Comparison of ENCODE assay signal across 11 cellular contexts in genomic region chr20:50646483-50646996, GRCh38. TPM values are rescaled to one million over a fixed set of nuclear protein-coding genes. Genes with fewer than 3 reads are reported as not detected.
DNase-seq lines count a peak whose midpoint lies in the region; ATAC-seq and TF ChIP-seq lines count a peak whose summit lies in the region.
"Had no signal": no experiment of that assay in that cellular context is flagged by ENCODE, and none has a peak within 500 bp of the region (broad histone marks: within the 10 kb centered on the region; RNA-seq: fewer than 3 reads in every experiment).

No MANE protein-coding gene starts in this region.

- H3K9me3 Mint-ChIP-seq in activated CD8-positive, alpha-beta T cell treated with anti-CD3 and anti-CD28 coated beads for 36 hours: peaks cover 4% of the 10 kb centered on the region
- H3K9me3 Mint-ChIP-seq in activated CD8-positive, alpha-beta T cell treated with anti-CD3 and anti-CD28 coated beads, Interleukin-2, amount 10 ng/mL, durations not matched to agents 7 days and 5 days (ENCODE audit: insufficient read depth): peaks cover 4% of the 10 kb centered on the region
- H3K9me3 Mint-ChIP-seq in activated CD4-positive, alpha-beta memory T cell treated with anti-CD3 and anti-CD28 coated beads, Interleukin-2, amount 10 ng/mL, durations not matched to agents 7 days and 5 days: no peaks in the 10 kb centered on the region

- H3K9ac ChIP-seq in mammary epithelial cell (ENCODE audit: insufficient read depth, low read length): no peak overlapping the region
- no peak overlapping the region for H3K9ac ChIP-seq in liver (ENCODE audit: low read depth in 1 of 2, low read length in 2 of 2)

- intact Hi-C loops in activated CD8-positive, alpha-beta T cell treated with anti-CD3 and anti-CD28 coated beads for 36 hours (cut with micrococcal nuclease): no loop called here
- intact Hi-C loops in mammary epithelial cell (cut with micrococcal nuclease) (no loop called here), uterus (cut with DNase I; ENCODE audit: low total_unique reads) (no loop called here)

- no peaks in the 10 kb centered on the region for H3K4me1 Mint-ChIP-seq in activated CD8-positive, alpha-beta T cell treated with anti-CD3 and anti-CD28 coated beads for 36 hours (ENCODE audit: low read depth)
- H3K4me1 Mint-ChIP-seq in activated CD8-positive, alpha-beta T cell treated with anti-CD3 and anti-CD28 coated beads, Interleukin-2, amount 10 ng/mL, durations not matched to agents 7 days and 5 days (ENCODE audit: low read depth): no peaks in the 10 kb centered on the region
- no peaks in the 10 kb centered on the region for H3K4me1 Mint-ChIP-seq in activated CD4-positive, alpha-beta memory T cell treated with anti-CD3 and anti-CD28 coated beads, Interleukin-2, amount 10 ng/mL, durations not matched to agents 7 days and 5 days

- H3K27ac Mint-ChIP-seq in activated CD8-positive, alpha-beta T cell treated with anti-CD3 and anti-CD28 coated beads for 36 hours: no peak overlapping the region
- H3K27ac Mint-ChIP-seq in activated CD8-positive, alpha-beta T cell treated with anti-CD3 and anti-CD28 coated beads, Interleukin-2, amount 10 ng/mL, durations not matched to agents 7 days and 5 days: no peak overlapping the region
- no peak overlapping the region for H3K27ac Mint-ChIP-seq in activated CD4-positive, alpha-beta memory T cell treated with anti-CD3 and anti-CD28 coated beads, Interleukin-2, amount 10 ng/mL, durations not matched to agents 7 days and 5 days

- ATAC-seq in activated CD8-positive, alpha-beta T cell treated with anti-CD3 and anti-CD28 coated beads for 36 hours: no peak
- ATAC-seq in activated CD8-positive, alpha-beta T cell treated with anti-CD3 and anti-CD28 coated beads, Interleukin-2, amount 10 ng/mL, durations not matched to agents 7 days and 5 days: no peak

- TF ChIP-seq RAD21 in liver (IDR thresholded peaks at IDR 0.05): no peak

- H3K9me3 ChIP-seq in mammary epithelial cell (replicated peaks; ENCODE audit: insufficient read depth, low read length): no peaks in the 10 kb centered on the region
- H3K9me3 ChIP-seq in liver (ENCODE audit: control insufficient read depth in 4 of 4, low read length in 3 of 4): no peaks in the 10 kb centered on the region
- no peaks in the 10 kb centered on the region for H3K9me3 ChIP-seq in uterus

- H3K27ac ChIP-seq in mammary epithelial cell (ENCODE audit: insufficient read depth, low read depth, low read length) (no peak overlapping the region), liver (ENCODE audit: low read depth in 1 of 2, low read length in 2 of 2) (no peak overlapping the region), uterus (peak overlapping the region; percentile 82 to 87)

- no peaks in the 10 kb centered on the region for H3K79me2 ChIP-seq in mammary epithelial cell (ENCODE audit: insufficient read depth, low read length)

- no peaks in the 10 kb centered on the region for H3K27me3 Mint-ChIP-seq in activated CD8-positive, alpha-beta T cell treated with anti-CD3 and anti-CD28 coated beads for 36 hours
- peaks cover 2% of the 10 kb centered on the region for H3K27me3 Mint-ChIP-seq in activated CD8-positive, alpha-beta T cell treated with anti-CD3 and anti-CD28 coated beads, Interleukin-2, amount 10 ng/mL, durations not matched to agents 7 days and 5 days (ENCODE audit: low read depth)
- H3K27me3 Mint-ChIP-seq in activated CD4-positive, alpha-beta memory T cell treated with anti-CD3 and anti-CD28 coated beads, Interleukin-2, amount 10 ng/mL, durations not matched to agents 7 days and 5 days: no peaks in the 10 kb centered on the region

- dilution Hi-C loops in mammary epithelial cell (cut with HindIII; ENCODE audit: low sequenced_read_pairs): loop anchor here (5.0 to 10.0 kb wide), 2 partner anchors 51 to 198 kb away; no protein-coding TSS in a partner anchor

- CTCF ChIA-PET in activated CD8-positive, alpha-beta T cell treated with anti-CD3 and anti-CD28 coated beads for 36 hours (lab: Charles Lee): interaction anchor here (1.0 to 3.5 kb wide), 3 partner anchors 11 to 22 kb away, joined by 3 to 12 read pairs (median 3); no protein-coding TSS in a partner anchor
- CTCF ChIA-PET in activated CD8-positive, alpha-beta T cell treated with anti-CD3 and anti-CD28 coated beads, Interleukin-2, amount 10 ng/mL, durations not matched to agents 7 days and 5 days (lab: Charles Lee): no interaction called here
- CTCF ChIA-PET in mammary epithelial cell (lab: Charles Lee; ENCODE audit: low non-redundant PET): no interaction called here
- CTCF ChIA-PET in activated CD4-positive, alpha-beta memory T cell treated with anti-CD3 and anti-CD28 coated beads, Interleukin-2, amount 10 ng/mL, durations not matched to agents 7 days and 5 days (lab: Charles Lee): interaction anchor here (0.6 to 1.5 kb wide), 3 partner anchors 11 to 307 kb away, joined by 3 read pairs; no protein-coding TSS in a partner anchor

- H3K27me3 ChIP-seq in mammary epithelial cell (ENCODE audit: insufficient read depth, low read length) (no peaks in the 10 kb centered on the region), liver (ENCODE audit: control insufficient read depth in 4 of 4, insufficient read depth in 4 of 4, low read length in 3 of 4) (no peaks in the 10 kb centered on the region), uterus (no peaks in the 10 kb centered on the region)

- in situ Hi-C loops in mammary epithelial cell (cut with MboI; ENCODE audit: low sequenced_read_pairs in 2 of 2): no loop called here

- H3K4me3 Mint-ChIP-seq in activated CD8-positive, alpha-beta T cell treated with anti-CD3 and anti-CD28 coated beads for 36 hours: no peak overlapping the region
- no peak overlapping the region for H3K4me3 Mint-ChIP-seq in activated CD8-positive, alpha-beta T cell treated with anti-CD3 and anti-CD28 coated beads, Interleukin-2, amount 10 ng/mL, durations not matched to agents 7 days and 5 days
- H3K4me3 Mint-ChIP-seq in activated CD4-positive, alpha-beta memory T cell treated with anti-CD3 and anti-CD28 coated beads, Interleukin-2, amount 10 ng/mL, durations not matched to agents 7 days and 5 days: no peak overlapping the region

- 87% methylated on average over 1 of the region's 1 CpG for WGBS in mammary epithelial cell (ENCODE audit: low coverage, missing lambda C conversion rate)
- WGBS in liver: 58% methylated on average over 1 of the region's 1 CpG

- no peaks in the 10 kb centered on the region for H3K36me3 ChIP-seq in mammary epithelial cell (ENCODE audit: insufficient read depth, low read length)
- no peaks in the 10 kb centered on the region for H3K36me3 ChIP-seq in liver (ENCODE audit: control insufficient read depth in 4 of 4, insufficient read depth in 3 of 4, low read depth in 1 of 4, low read length in 3 of 4)
- H3K36me3 ChIP-seq in uterus: no peaks in the 10 kb centered on the region

- TF ChIP-seq POLR2A in uterus (IDR thresholded peaks at IDR 0.05): no peak

- no peaks in the 10 kb centered on the region for H3K36me3 Mint-ChIP-seq in activated CD8-positive, alpha-beta T cell treated with anti-CD3 and anti-CD28 coated beads for 36 hours (ENCODE audit: low read depth)
- no peaks in the 10 kb centered on the region for H3K36me3 Mint-ChIP-seq in activated CD8-positive, alpha-beta T cell treated with anti-CD3 and anti-CD28 coated beads, Interleukin-2, amount 10 ng/mL, durations not matched to agents 7 days and 5 days (ENCODE audit: low read depth)
- no peaks in the 10 kb centered on the region for H3K36me3 Mint-ChIP-seq in activated CD4-positive, alpha-beta memory T cell treated with anti-CD3 and anti-CD28 coated beads, Interleukin-2, amount 10 ng/mL, durations not matched to agents 7 days and 5 days (ENCODE audit: low read depth)

- DNase-seq in activated CD8-positive, alpha-beta T cell treated with anti-CD3 and anti-CD28 coated beads for 36 hours: peak; percentile 15
- DNase-seq in activated CD8-positive, alpha-beta T cell treated with anti-CD3 and anti-CD28 coated beads, Interleukin-2, amount 10 ng/mL, durations not matched to agents 7 days and 5 days: no peak
- DNase-seq in mammary epithelial cell: no peak
- no peak for DNase-seq in uterus
- DNase-seq in activated T-cell treated with anti-CD3 and anti-CD28 coated beads, Interleukin-2, amount 50 U/mL, for 1 hour: no peak
- DNase-seq in activated CD4-positive, alpha-beta memory T cell treated with anti-CD3 and anti-CD28 coated beads, Interleukin-2, amount 10 ng/mL, durations not matched to agents 7 days and 5 days: no peak
- no peak for DNase-seq in midbrain (lab: John Stamatoyannopoulos, UW)
- DNase-seq: activated CD8-positive, alpha-beta memory T cell treated with anti-CD3 and anti-CD28 coated beads for 24 hours; RPMI8226 had no signal

- POLR2A ChIA-PET in activated CD8-positive, alpha-beta T cell treated with anti-CD3 and anti-CD28 coated beads for 36 hours (lab: Charles Lee): no interaction called here
- POLR2A ChIA-PET in activated CD8-positive, alpha-beta T cell treated with anti-CD3 and anti-CD28 coated beads, Interleukin-2, amount 10 ng/mL, durations not matched to agents 7 days and 5 days (lab: Charles Lee): no interaction called here
- POLR2A ChIA-PET in activated CD4-positive, alpha-beta memory T cell treated with anti-CD3 and anti-CD28 coated beads, Interleukin-2, amount 10 ng/mL, durations not matched to agents 7 days and 5 days (lab: Charles Lee): no interaction called here

- peaks cover 13% of the 10 kb centered on the region for H3K4me1 ChIP-seq in mammary epithelial cell (ENCODE audit: insufficient read depth, low read length)
- H3K4me1 ChIP-seq in liver (ENCODE audit: control insufficient read depth in 4 of 4, insufficient read depth in 4 of 4, low read length in 3 of 4): peaks cover 0 to 6% (median 4%) of the 10 kb centered on the region in 4 donors
- peaks cover 4 to 7% of the 10 kb centered on the region in 2 donors for H3K4me1 ChIP-seq in uterus

- H3K4me2 ChIP-seq in mammary epithelial cell (ENCODE audit: insufficient read depth, low read depth, low read length): no peak overlapping the region

- no peaks in the 10 kb centered on the region for H4K20me1 ChIP-seq in mammary epithelial cell (ENCODE audit: insufficient read depth, low read length)

- no peak overlapping the region for H3K4me3 ChIP-seq in mammary epithelial cell (replicated peaks in 1 of 3; ENCODE audit: insufficient read depth in 1 of 3, low read depth in 2 of 3, low read length in 3 of 3)
- no peak overlapping the region for H3K4me3 ChIP-seq in liver (ENCODE audit: low read depth in 1 of 3, low read length in 3 of 3)
- H3K4me3 ChIP-seq in uterus: no peak overlapping the region
- H3K4me3 ChIP-seq: lung had no signal

- BruUV-seq in mammary epithelial cell (replicated peaks; lab: Mats Ljungman, UMichigan): no TSS peak

- TF ChIP-seq CTCF in activated CD8-positive, alpha-beta T cell treated with anti-CD3 and anti-CD28 coated beads for 36 hours (IDR thresholded peaks at IDR 0.05): peak; percentile 36
- TF ChIP-seq CTCF in mammary epithelial cell (conservative IDR thresholded peaks at IDR 0.05 in 1 of 2, IDR thresholded peaks at IDR 0.05 in 1 of 2; ENCODE audit: extremely low read depth in 1 of 2, insufficient read depth in 1 of 2, low read depth in 1 of 2, low read length in 2 of 2): peak; percentile 26 to 37
- peak; percentile 10 for TF ChIP-seq CTCF in liver (IDR thresholded peaks at IDR 0.05; ENCODE audit: low read depth, low read length, missing input control)
- TF ChIP-seq CTCF in uterus (IDR thresholded peaks at IDR 0.05): no peak

- no peak overlapping the region for H2AFZ ChIP-seq in mammary epithelial cell (ENCODE audit: low read depth, low read length)

RNA-seq across cellular contexts. Expression of gene RIPOR3, which starts 44.8 kb away (rescaled TPM):
- not detected for total RNA-seq in activated CD8-positive, alpha-beta T cell treated with anti-CD3 and anti-CD28 coated beads for 36 hours
- not detected for total RNA-seq in activated CD8-positive, alpha-beta T cell treated with anti-CD3 and anti-CD28 coated beads, Interleukin-2, amount 10 ng/mL, durations not matched to agents 7 days and 5 days
- under 1 TPM in 1 of 2 donors, not detected in 1; under 0.01 TPM for total RNA-seq in mammary epithelial cell
- not detected for polyA plus RNA-seq in mammary epithelial cell
- not detected for polyA minus RNA-seq in mammary epithelial cell
- total RNA-seq in liver: 10 to 100 TPM; 23.8 to 90.3 TPM
- 1 to 10 TPM; 5.6 to 8.9 TPM for polyA plus RNA-seq in liver
- 10 to 100 TPM in 3 of 4 donors, 1 to 10 TPM in 1; 9.1 to 85.4 (median 17.8) TPM for total RNA-seq in uterus
- total RNA-seq in activated CD4-positive, alpha-beta memory T cell treated with anti-CD3 and anti-CD28 coated beads, Interleukin-2, amount 10 ng/mL, durations not matched to agents 7 days and 5 days: not detected

Comparison
In these comparisons a context has a peak if more than half of its experiments do, and no peak if none do; other contexts are left out.
1. CTCF ChIA-PET loops: an anchor here in activated CD8-positive, alpha-beta T cell treated with anti-CD3 and anti-CD28 coated beads for 36 hours (1.0 to 3.5 kb wide) and activated CD4-positive, alpha-beta memory T cell treated with anti-CD3 and anti-CD28 coated beads, Interleukin-2, amount 10 ng/mL, durations not matched to agents 7 days and 5 days (0.6 to 1.5 kb wide); none called in activated CD8-positive, alpha-beta T cell treated with anti-CD3 and anti-CD28 coated beads, Interleukin-2, amount 10 ng/mL, durations not matched to agents 7 days and 5 days and mammary epithelial cell.
2. CTCF ChIP-seq: peak in activated CD8-positive, alpha-beta T cell treated with anti-CD3 and anti-CD28 coated beads for 36 hours (single experiment), mammary epithelial cell (2 of 2) and liver (single experiment); none in uterus (0 of 4).
3. H3K27ac ChIP-seq: peak in uterus (2 of 2); none in mammary epithelial cell (single experiment) and liver (0 of 2).
4. RNA of gene RIPOR3, which starts 44.8 kb away (total RNA-seq): 23.8 to 90.3 TPM in liver and 9.1 to 85.4 TPM in uterus; not detected in activated CD8-positive, alpha-beta T cell treated with anti-CD3 and anti-CD28 coated beads for 36 hours, not detected in activated CD8-positive, alpha-beta T cell treated with anti-CD3 and anti-CD28 coated beads, Interleukin-2, amount 10 ng/mL, durations not matched to agents 7 days and 5 days, under 0.01 TPM in mammary epithelial cell and not detected in activated CD4-positive, alpha-beta memory T cell treated with anti-CD3 and anti-CD28 coated beads, Interleukin-2, amount 10 ng/mL, durations not matched to agents 7 days and 5 days; every median in the first group is over 10 times any median in the second.